16 cellular contexts compared by ENCODE assay signal in genomic region chr17:47209499-47209898, GRCh38. TPM values are rescaled to one million over a fixed set of nuclear protein-coding genes. Genes with fewer than 3 reads are reported as not detected.
DNase-seq lines count a peak whose midpoint lies in the region; ATAC-seq, FAIRE-seq and TF ChIP-seq lines count a peak whose summit lies in the region.
"Had no signal": no experiment of that assay in that cellular context is flagged by ENCODE, and none has a peak within 500 bp of the region (broad histone marks: within the 10 kb centered on the region; RNA-seq: fewer than 3 reads in every experiment).

No MANE protein-coding gene starts in this region.

- H3K27me3 Mint-ChIP-seq in astrocyte (ENCODE audit: low read depth, unreplicated experiment) (peaks cover 4% of the 10 kb centered on the region), nephron (ENCODE audit: low read depth) (peaks cover 3% of the 10 kb centered on the region)
- peaks cover 25% of the 10 kb centered on the region for H3K27me3 Mint-ChIP-seq in activated CD4-positive, alpha-beta T cell treated with anti-CD3 and anti-CD28 coated beads, Interleukin-2, amount 10 ng/mL, durations not matched to agents 24 days and 14 days

- H3K9me3 ChIP-seq in right cardiac atrium (ENCODE audit: control insufficient read depth, low read length) (no peaks in the 10 kb centered on the region), heart right ventricle (no peaks in the 10 kb centered on the region), astrocyte (ENCODE audit: insufficient read depth, low read depth, low read length) (no peaks in the 10 kb centered on the region), thyroid gland (no peaks in the 10 kb centered on the region)
- H3K9me3 ChIP-seq: Caco-2 had no signal

- DNase-seq in right cardiac atrium = no peak
- no peak for DNase-seq in heart right ventricle
- DNase-seq in astrocyte (ENCODE audit: low read depth) = no peak
- DNase-seq in thyroid gland = no peak
- DNase-seq in RCC 7860 (ENCODE audit: low spot score) = no peak
- DNase-seq in activated CD4-positive, alpha-beta T cell treated with anti-CD3 and anti-CD28 coated beads, Interleukin-2, amount 10 ng/mL, durations not matched to agents 24 days and 14 days = no peak
- DNase-seq: Caco-2, H7, IMR-90, NCI-H1105 treated with DMSO at 0.1 percent for 48 hours, NCI-H187, NCI-H69 had no signal

- no peaks in the 10 kb centered on the region for H4K20me1 ChIP-seq in astrocyte (ENCODE audit: insufficient read depth, low read length)

- H3K27ac Mint-ChIP-seq in astrocyte (ENCODE audit: unreplicated experiment) (peak overlapping the region; percentile 67), nephron (peak overlapping the region; percentile 47 to 95 (median 48))
- no peak overlapping the region for H3K27ac Mint-ChIP-seq in activated CD4-positive, alpha-beta T cell treated with anti-CD3 and anti-CD28 coated beads, Interleukin-2, amount 10 ng/mL, durations not matched to agents 24 days and 14 days

- peaks cover 44% of the 10 kb centered on the region for H3K4me1 Mint-ChIP-seq in astrocyte (ENCODE audit: low read depth, unreplicated experiment)
- H3K4me1 Mint-ChIP-seq in nephron = peaks cover 68% of the 10 kb centered on the region
- peaks cover 29% of the 10 kb centered on the region for H3K4me1 Mint-ChIP-seq in activated CD4-positive, alpha-beta T cell treated with anti-CD3 and anti-CD28 coated beads, Interleukin-2, amount 10 ng/mL, durations not matched to agents 24 days and 14 days

- FAIRE-seq in astrocyte (lab: Jason Lieb, UNC) (no peak), RCC 7860 (lab: Jason Lieb, UNC) (no peak)

- 69% methylated on average over 3 of the region's 3 CpGs for WGBS in right cardiac atrium
- 78 to 86% methylated on average over 3 of the region's 3 CpGs for WGBS in heart right ventricle, 2 donors
- WGBS in thyroid gland, 2 donors = 95 to 97% methylated on average over 3 of the region's 3 CpGs

- H3K4me3 ChIP-seq in right cardiac atrium (ENCODE audit: low read length) (peak overlapping the region; percentile 62), heart right ventricle (no peak overlapping the region), astrocyte (ENCODE audit: insufficient read depth, low read depth, low read length) (no peak overlapping the region), thyroid gland (replicated peaks in 1 of 3) (no peak overlapping the region)

- H2AFZ ChIP-seq in astrocyte (ENCODE audit: low read depth, low read length) = no peak overlapping the region

- TF ChIP-seq POLR2A in thyroid gland (IDR thresholded peaks at IDR 0.05) = no peak

- no peak for TF ChIP-seq CTCF in heart right ventricle (IDR thresholded peaks at IDR 0.05)
- TF ChIP-seq CTCF in astrocyte (IDR thresholded peaks at IDR 0.05; ENCODE audit: insufficient read depth, low read depth, low read length) = no peak
- TF ChIP-seq CTCF in nephron (IDR thresholded peaks at IDR 0.05; ENCODE audit: unreplicated experiment in 3 of 3) = no peak
- no peak for TF ChIP-seq CTCF in thyroid gland (IDR thresholded peaks at IDR 0.05)

- H3K27me3 ChIP-seq in right cardiac atrium (ENCODE audit: control insufficient read depth, insufficient read depth) (no peaks in the 10 kb centered on the region), heart right ventricle (no peaks in the 10 kb centered on the region), astrocyte (ENCODE audit: insufficient read depth, low read length) (no peaks in the 10 kb centered on the region), thyroid gland (no peaks in the 10 kb centered on the region)

- H3K36me3 Mint-ChIP-seq in astrocyte (ENCODE audit: low read depth, unreplicated experiment) (peaks cover 5% of the 10 kb centered on the region), nephron (ENCODE audit: low read depth) (no peaks in the 10 kb centered on the region)
- H3K36me3 Mint-ChIP-seq in activated CD4-positive, alpha-beta T cell treated with anti-CD3 and anti-CD28 coated beads, Interleukin-2, amount 10 ng/mL, durations not matched to agents 24 days and 14 days (ENCODE audit: low read depth) = no peaks in the 10 kb centered on the region

- H3K9me3 Mint-ChIP-seq in astrocyte (ENCODE audit: unreplicated experiment) (no peaks in the 10 kb centered on the region), nephron (no peaks in the 10 kb centered on the region)
- no peaks in the 10 kb centered on the region for H3K9me3 Mint-ChIP-seq in activated CD4-positive, alpha-beta T cell treated with anti-CD3 and anti-CD28 coated beads, Interleukin-2, amount 10 ng/mL, durations not matched to agents 24 days and 14 days

- H3K4me1 ChIP-seq in right cardiac atrium (ENCODE audit: control insufficient read depth, insufficient read depth, low read length) = peaks cover 12% of the 10 kb centered on the region
- H3K4me1 ChIP-seq in heart right ventricle = peaks cover 6 to 49% (median 34%) of the 10 kb centered on the region in 9 donors
- H3K4me1 ChIP-seq in astrocyte (ENCODE audit: insufficient read depth, low read length) = peaks cover 14% of the 10 kb centered on the region
- peaks cover 39 to 77% of the 10 kb centered on the region in 2 donors for H3K4me1 ChIP-seq in thyroid gland

- H3K9ac ChIP-seq in astrocyte (ENCODE audit: low read length) = no peak overlapping the region

- H3K36me3 ChIP-seq in heart right ventricle = no peaks in the 10 kb centered on the region
- no peaks in the 10 kb centered on the region for H3K36me3 ChIP-seq in astrocyte (ENCODE audit: insufficient read depth, low read length)
- H3K36me3 ChIP-seq in thyroid gland = no peaks in the 10 kb centered on the region

- intact Hi-C loops in right cardiac atrium (cut with DNase I) (no loop called here), heart right ventricle (cut with DNase I) (no loop called here), thyroid gland (cut with DNase I) (no loop called here)
- intact Hi-C loops in activated CD4-positive, alpha-beta T cell treated with anti-CD3 and anti-CD28 coated beads, Interleukin-2, amount 10 ng/mL, durations not matched to agents 24 days and 14 days (cut with micrococcal nuclease) = no loop called here

- H3K4me3 Mint-ChIP-seq in astrocyte (ENCODE audit: unreplicated experiment) (peak overlapping the region; percentile 50), nephron (peak overlapping the region; percentile 65 to 92 (median 86))
- H3K4me3 Mint-ChIP-seq in activated CD4-positive, alpha-beta T cell treated with anti-CD3 and anti-CD28 coated beads, Interleukin-2, amount 10 ng/mL, durations not matched to agents 24 days and 14 days = no peak overlapping the region

- H3K27ac ChIP-seq in right cardiac atrium (ENCODE audit: low read length) (peak overlapping the region; percentile 94), heart right ventricle (peak overlapping the region in 3 of 10 donors; percentile 12 to 49 (median 27)), astrocyte (ENCODE audit: low read depth, low read length) (no peak overlapping the region), thyroid gland (peak overlapping the region; percentile 96 to 97 (median 97))

- H3K79me2 ChIP-seq in astrocyte (ENCODE audit: insufficient read depth, low read length) = no peaks in the 10 kb centered on the region

- ATAC-seq in right cardiac atrium = peak; percentile 0 to 6
- ATAC-seq in heart right ventricle = no peak
- ATAC-seq in GM21786 (IDR thresholded peaks at IDR 0.05; ENCODE audit: unreplicated experiment) = no peak

- no peak overlapping the region for H3K4me2 ChIP-seq in astrocyte (ENCODE audit: low read length)

RNA-seq across cellular contexts. Expression of gene MYL4, which starts 0.4 kb away (rescaled TPM):
- total RNA-seq in right cardiac atrium (1,000 to 10,000 TPM; 3,878 to 6,276 (median 5,738) TPM), heart right ventricle (100 to 1,000 TPM in 5 of 10 donors, 10 to 100 TPM in 5; 33.9 to 459 (median 92.5) TPM), astrocyte (22.7 and 38.5 TPM in 2 replicates), thyroid gland (10 to 100 TPM in 1 of 4 donors, 1 to 10 TPM in 3; 5.2 to 11.0 (median 6.2) TPM)
- polyA plus RNA-seq in right cardiac atrium (10,368 TPM), heart right ventricle (100 to 1,000 TPM in 1 of 2 donors, 10 to 100 TPM in 1; 36.5 to 239 TPM)
- not detected in 2 replicates for total RNA-seq in activated CD4-positive, alpha-beta T cell treated with anti-CD3 and anti-CD28 coated beads, Interleukin-2, amount 10 ng/mL, durations not matched to agents 24 days and 14 days
- total RNA-seq: A673, Caco-2, H7, IMR-90, RPMI7951 had no signal
- polyA plus RNA-seq: IMR-90 had no signal

RNA-seq across cellular contexts. Expression of gene CDC27, which starts 20.4 kb away (rescaled TPM):
- 10 to 100 TPM; 74.2 to 87.0 (median 82.3) TPM for total RNA-seq in right cardiac atrium
- polyA plus RNA-seq in right cardiac atrium = 15.2 TPM
- 100 to 1,000 TPM in 2 of 10 donors, 10 to 100 TPM in 8; 73.7 to 103 (median 84.9) TPM for total RNA-seq in heart right ventricle
- polyA plus RNA-seq in heart right ventricle = 10 to 100 TPM; 14.0 to 21.3 TPM
- 137 and 151 TPM in 2 replicates for total RNA-seq in astrocyte
- 100 to 1,000 TPM; 124 to 195 (median 181) TPM for total RNA-seq in thyroid gland
- 95.4 and 101 TPM in 2 replicates for total RNA-seq in activated CD4-positive, alpha-beta T cell treated with anti-CD3 and anti-CD28 coated beads, Interleukin-2, amount 10 ng/mL, durations not matched to agents 24 days and 14 days

RNA-seq across cellular contexts. Expression of gene ITGB3, which starts 44.1 kb away (rescaled TPM):
- total RNA-seq in right cardiac atrium (10 to 100 TPM in 1 of 4 donors, 1 to 10 TPM in 3; 5.0 to 11.9 (median 6.5) TPM), heart right ventricle (10 to 100 TPM in 1 of 10 donors, 1 to 10 TPM in 9; 2.5 to 18.0 (median 3.5) TPM), astrocyte (44.0 and 59.2 TPM in 2 replicates), thyroid gland (100 to 1,000 TPM; 102 to 260 (median 149) TPM)
- polyA plus RNA-seq in right cardiac atrium (2.3 TPM), heart right ventricle (1 to 10 TPM; 1.9 to 2.4 TPM)
- not detected in 2 replicates for total RNA-seq in activated CD4-positive, alpha-beta T cell treated with anti-CD3 and anti-CD28 coated beads, Interleukin-2, amount 10 ng/mL, durations not matched to agents 24 days and 14 days
- total RNA-seq: A673 had no signal

Comparison
In these comparisons a context has a peak if more than half of its experiments do, and no peak if none do; other contexts are left out.
1. ATAC-seq: peak in right cardiac atrium (2 of 2); none in heart right ventricle (0 of 8) and GM21786 (single experiment).
2. RNA of gene MYL4, which starts 0.4 kb away (total RNA-seq): 3,878 to 6,276 TPM in right cardiac atrium; 33.9 to 459 TPM in heart right ventricle, 22.7 to 38.5 TPM in astrocyte, 5.2 to 11.0 TPM in thyroid gland and not detected in activated CD4-positive, alpha-beta T cell treated with anti-CD3 and anti-CD28 coated beads, Interleukin-2, amount 10 ng/mL, durations not matched to agents 24 days and 14 days; every median in the first group is over 4 times any median in the second.